Comparison of ENCODE assay signal across 1 cellular context in the genomic region with DNA sequence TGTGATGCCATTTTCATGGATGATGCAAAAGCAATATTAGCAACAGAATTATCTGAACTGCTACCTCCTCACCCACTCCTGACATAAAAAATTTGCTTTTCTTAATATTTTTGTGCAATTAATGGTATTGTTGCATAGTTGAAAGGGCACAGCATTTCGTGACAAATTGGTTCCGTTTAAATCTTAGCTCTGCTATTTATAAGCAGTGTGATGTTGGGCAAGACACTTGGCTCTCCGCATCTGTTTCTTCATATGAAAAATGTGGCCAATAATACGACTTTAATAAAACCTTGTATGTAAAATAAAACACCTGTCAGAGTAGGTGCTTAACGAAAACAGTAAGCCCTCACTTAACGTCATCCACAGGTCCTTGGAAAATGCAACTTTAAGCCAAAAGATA.
TF ChIP-seq lines count a peak whose summit lies in the region.

No MANE protein-coding gene starts in this region.

TF ChIP-seq in neural cell, 6 proteins besides CTCF, POLR2A, EP300 and RAD21 (continued from another document):
- TF ChIP-seq, protein P1, sequence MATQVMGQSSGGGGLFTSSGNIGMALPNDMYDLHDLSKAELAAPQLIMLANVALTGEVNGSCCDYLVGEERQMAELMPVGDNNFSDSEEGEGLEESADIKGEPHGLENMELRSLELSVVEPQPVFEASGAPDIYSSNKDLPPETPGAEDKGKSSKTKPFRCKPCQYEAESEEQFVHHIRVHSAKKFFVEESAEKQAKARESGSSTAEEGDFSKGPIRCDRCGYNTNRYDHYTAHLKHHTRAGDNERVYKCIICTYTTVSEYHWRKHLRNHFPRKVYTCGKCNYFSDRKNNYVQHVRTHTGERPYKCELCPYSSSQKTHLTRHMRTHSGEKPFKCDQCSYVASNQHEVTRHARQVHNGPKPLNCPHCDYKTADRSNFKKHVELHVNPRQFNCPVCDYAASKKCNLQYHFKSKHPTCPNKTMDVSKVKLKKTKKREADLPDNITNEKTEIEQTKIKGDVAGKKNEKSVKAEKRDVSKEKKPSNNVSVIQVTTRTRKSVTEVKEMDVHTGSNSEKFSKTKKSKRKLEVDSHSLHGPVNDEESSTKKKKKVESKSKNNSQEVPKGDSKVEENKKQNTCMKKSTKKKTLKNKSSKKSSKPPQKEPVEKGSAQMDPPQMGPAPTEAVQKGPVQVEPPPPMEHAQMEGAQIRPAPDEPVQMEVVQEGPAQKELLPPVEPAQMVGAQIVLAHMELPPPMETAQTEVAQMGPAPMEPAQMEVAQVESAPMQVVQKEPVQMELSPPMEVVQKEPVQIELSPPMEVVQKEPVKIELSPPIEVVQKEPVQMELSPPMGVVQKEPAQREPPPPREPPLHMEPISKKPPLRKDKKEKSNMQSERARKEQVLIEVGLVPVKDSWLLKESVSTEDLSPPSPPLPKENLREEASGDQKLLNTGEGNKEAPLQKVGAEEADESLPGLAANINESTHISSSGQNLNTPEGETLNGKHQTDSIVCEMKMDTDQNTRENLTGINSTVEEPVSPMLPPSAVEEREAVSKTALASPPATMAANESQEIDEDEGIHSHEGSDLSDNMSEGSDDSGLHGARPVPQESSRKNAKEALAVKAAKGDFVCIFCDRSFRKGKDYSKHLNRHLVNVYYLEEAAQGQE (IDR thresholded peaks at IDR 0.05; ENCODE audit: borderline replicate concordance) = no peak
- no peak for TF ChIP-seq TAF1 (IDR thresholded peaks at IDR 0.05; ENCODE audit: low read depth)
- TF ChIP-seq SMC3 (conservative IDR thresholded peaks at IDR 0.05; ENCODE audit: poor library complexity) = no peak
- no peak for TF ChIP-seq MXI1 (conservative IDR thresholded peaks at IDR 0.05; ENCODE audit: poor library complexity, severe bottlenecking)
